In genomic region chr15:22808240-22808639, GRCh38 we compare ENCODE assay signal across 24 cellular contexts.
"Had no signal": no experiment of that assay in that cellular context is flagged by ENCODE, and none has a peak within 500 bp of the region (broad histone marks: within the 10 kb centered on the region; RNA-seq: fewer than 3 reads in every experiment).

No MANE protein-coding gene starts in this region.

- H3K4me1 ChIP-seq: adrenal gland, ascending aorta, psoas muscle, right atrium auricular region, suprapubic skin, uterus had no signal

- H3K4me3 Mint-ChIP-seq: activated CD4-positive, alpha-beta T cell treated with anti-CD3 and anti-CD28 coated beads, Interleukin-2, amount 10 ng/mL, durations not matched to agents 7 days and 5 days; activated CD8-positive, alpha-beta memory T cell treated with anti-CD3 and anti-CD28 coated beads, Interleukin-2, amount 10 ng/mL, durations not matched to agents 7 days and 5 days; activated CD8-positive, alpha-beta T cell treated with anti-CD3 and anti-CD28 coated beads for 36 hours; activated naive CD4-positive, alpha-beta T cell treated with anti-CD3 and anti-CD28 coated beads, Interleukin-2, amount 50 U/mL, for 24 hours; activated T-helper 1 cell treated with anti-CD3 and anti-CD28 coated beads, Interleukin-12 subunit alpha, Interleukin-12 subunit beta, Interleukin-2, Interleukin-4 antibody, amounts not matched to agents 30 ng/mL and 10 ng/mL and 1 ng/mL, durations not matched to agents 14 hours and 24 hours and 36 hours; natural killer cell treated with Interleukin-12 subunit alpha and Interleukin-12 subunit beta and Interleukin-15 and Interleukin-18, amount 100 ng/mL, for 72 hours; stimulated activated naive CD8-positive, alpha-beta T cell treated with anti-CD3 and anti-CD28 coated beads, Interleukin-15, amount 100 ng/mL, for 72 hours had no signal

- DNase-seq: activated CD4-positive, alpha-beta T cell treated with anti-CD3 and anti-CD28 coated beads, Interleukin-2, amount 10 ng/mL, durations not matched to agents 7 days and 5 days; activated CD8-positive, alpha-beta memory T cell treated with anti-CD3 and anti-CD28 coated beads, Interleukin-2, amount 10 ng/mL, durations not matched to agents 7 days and 5 days; activated CD8-positive, alpha-beta T cell treated with anti-CD3 and anti-CD28 coated beads for 36 hours; activated gamma-delta T cell; activated T-cell treated with anti-CD3 and anti-CD28 coated beads for 4 hours; adrenal gland; heart right ventricle; islet precursor cell; ovary; psoas muscle; stimulated activated CD4-positive, alpha-beta T cell treated with anti-CD3 and anti-CD28 coated beads, Interleukin-12 subunit alpha, Interleukin-12 subunit beta, amount 100 ng/mL, for 4 hours; stimulated activated CD4-positive, alpha-beta T cell treated with anti-CD3 and anti-CD28 coated beads, Interleukin-4, amount 100 ng/mL, for 4 hours; stimulated activated naive CD8-positive, alpha-beta T cell treated with anti-CD3 and anti-CD28 coated beads, Interleukin-15, amount 100 ng/mL, for 72 hours; trophoblast cell; uterus had no signal

- H3K36me3 Mint-ChIP-seq: activated naive CD4-positive, alpha-beta T cell treated with anti-CD3 and anti-CD28 coated beads, Interleukin-2, amount 50 U/mL, for 24 hours; natural killer cell treated with Interleukin-12 subunit alpha and Interleukin-12 subunit beta and Interleukin-15 and Interleukin-18, amount 100 ng/mL, for 72 hours had no signal

- H3K9me3 ChIP-seq: adrenal gland, ascending aorta, heart right ventricle, ovary, psoas muscle, right atrium auricular region, suprapubic skin, uterus had no signal

- ATAC-seq: activated CD4-positive, CD25-positive, alpha-beta regulatory T cell treated with anti-CD3 and anti-CD28 coated beads, Interleukin-2, amount 50 U/mL, for 24 hours; activated CD8-positive, alpha-beta memory T cell treated with anti-CD3 and anti-CD28 coated beads, Interleukin-2, amount 10 ng/mL, durations not matched to agents 7 days and 5 days; activated CD8-positive, alpha-beta T cell treated with anti-CD3 and anti-CD28 coated beads for 36 hours; heart right ventricle; natural killer cell treated with Interleukin-12 subunit alpha and Interleukin-12 subunit beta and Interleukin-15 and Interleukin-18, amount 100 ng/mL, for 72 hours; psoas muscle; stimulated activated naive CD8-positive, alpha-beta T cell treated with anti-CD3 and anti-CD28 coated beads, Interleukin-15, amount 100 ng/mL, for 72 hours had no signal

- H3K27ac Mint-ChIP-seq: activated CD4-positive, alpha-beta T cell treated with anti-CD3 and anti-CD28 coated beads, Interleukin-2, amount 10 ng/mL, durations not matched to agents 7 days and 5 days; activated CD8-positive, alpha-beta memory T cell treated with anti-CD3 and anti-CD28 coated beads, Interleukin-2, amount 10 ng/mL, durations not matched to agents 7 days and 5 days; activated CD8-positive, alpha-beta T cell treated with anti-CD3 and anti-CD28 coated beads for 36 hours; activated naive CD4-positive, alpha-beta T cell treated with anti-CD3 and anti-CD28 coated beads, Interleukin-2, amount 50 U/mL, for 24 hours; activated T-helper 1 cell treated with anti-CD3 and anti-CD28 coated beads, Interleukin-12 subunit alpha, Interleukin-12 subunit beta, Interleukin-2, Interleukin-4 antibody, amounts not matched to agents 30 ng/mL and 10 ng/mL and 1 ng/mL, durations not matched to agents 14 hours and 24 hours and 36 hours; natural killer cell treated with Interleukin-12 subunit alpha and Interleukin-12 subunit beta and Interleukin-15 and Interleukin-18, amount 100 ng/mL, for 72 hours; stimulated activated naive CD8-positive, alpha-beta T cell treated with anti-CD3 and anti-CD28 coated beads, Interleukin-15, amount 100 ng/mL, for 72 hours had no signal

- H3K9me3 Mint-ChIP-seq: activated CD4-positive, alpha-beta T cell treated with anti-CD3 and anti-CD28 coated beads, Interleukin-2, amount 10 ng/mL, durations not matched to agents 7 days and 5 days; activated CD8-positive, alpha-beta T cell treated with anti-CD3 and anti-CD28 coated beads for 36 hours; activated naive CD4-positive, alpha-beta T cell treated with anti-CD3 and anti-CD28 coated beads, Interleukin-2, amount 50 U/mL, for 24 hours; activated T-helper 1 cell treated with anti-CD3 and anti-CD28 coated beads, Interleukin-12 subunit alpha, Interleukin-12 subunit beta, Interleukin-2, Interleukin-4 antibody, amounts not matched to agents 30 ng/mL and 10 ng/mL and 1 ng/mL, durations not matched to agents 14 hours and 24 hours and 36 hours; natural killer cell treated with Interleukin-12 subunit alpha and Interleukin-12 subunit beta and Interleukin-15 and Interleukin-18, amount 100 ng/mL, for 72 hours; stimulated activated naive CD8-positive, alpha-beta T cell treated with anti-CD3 and anti-CD28 coated beads, Interleukin-15, amount 100 ng/mL, for 72 hours had no signal

- H3K27me3 Mint-ChIP-seq: activated CD4-positive, alpha-beta T cell treated with anti-CD3 and anti-CD28 coated beads, Interleukin-2, amount 10 ng/mL, durations not matched to agents 7 days and 5 days; activated CD8-positive, alpha-beta memory T cell treated with anti-CD3 and anti-CD28 coated beads, Interleukin-2, amount 10 ng/mL, durations not matched to agents 7 days and 5 days; activated CD8-positive, alpha-beta T cell treated with anti-CD3 and anti-CD28 coated beads for 36 hours; activated naive CD4-positive, alpha-beta T cell treated with anti-CD3 and anti-CD28 coated beads, Interleukin-2, amount 50 U/mL, for 24 hours; natural killer cell treated with Interleukin-12 subunit alpha and Interleukin-12 subunit beta and Interleukin-15 and Interleukin-18, amount 100 ng/mL, for 72 hours; stimulated activated naive CD8-positive, alpha-beta T cell treated with anti-CD3 and anti-CD28 coated beads, Interleukin-15, amount 100 ng/mL, for 72 hours had no signal

- H3K4me3 ChIP-seq: adrenal gland, ascending aorta, coronary artery, heart right ventricle, lung, ovary, psoas muscle, right atrium auricular region, suprapubic skin, uterus had no signal

- H3K36me3 ChIP-seq: adrenal gland, ascending aorta, ovary, right atrium auricular region, suprapubic skin, uterus had no signal

- H3K27ac ChIP-seq: adrenal gland, ascending aorta, coronary artery, heart right ventricle, ovary, psoas muscle, right atrium auricular region, suprapubic skin, uterus had no signal

- H3K27me3 ChIP-seq: adrenal gland, ascending aorta, heart right ventricle, ovary, right atrium auricular region, suprapubic skin, uterus had no signal
